Comparison of ENCODE assay signal across 21 cellular contexts in genomic region chr22:31603081-31603525, GRCh38. TPM values are rescaled to one million over a fixed set of nuclear protein-coding genes. Genes with fewer than 3 reads are reported as not detected.
A peak's percentile ranks its signal among the peaks of the same experiment; 100 is the strongest.
DNase-seq lines count a peak whose midpoint lies in the region; ATAC-seq and TF ChIP-seq lines count a peak whose summit lies in the region.
"Had no signal": no experiment of that assay in that cellular context is flagged by ENCODE, and none has a peak within 500 bp of the region (broad histone marks: within the 10 kb centered on the region; RNA-seq: fewer than 3 reads in every experiment).

No MANE protein-coding gene starts in this region.

- H3K14ac ChIP-seq in trophoblast cell (ENCODE audit: low read length), result peak overlapping the region; percentile 92

- no peaks in the 10 kb centered on the region for H3K9me2 ChIP-seq in PC-3 (replicated peaks; ENCODE audit: low read length)

- peak overlapping the region; percentile 63 for H2BK5ac ChIP-seq in trophoblast cell (ENCODE audit: low read depth, low read length, poor library complexity)

- H3K4me3 ChIP-seq in PC-3 (ENCODE audit: low read length) (no peak overlapping the region), esophagus muscularis mucosa (no peak overlapping the region), trophoblast cell (ENCODE audit: low read depth, low read length) (no peak overlapping the region), ovary (no peak overlapping the region)
- H3K4me3 ChIP-seq: gastrocnemius medialis, skin epidermis had no signal

- peak overlapping the region; percentile 45; the same call in 1 of the 2 replicates for H3K27ac ChIP-seq in PC-3 (ENCODE audit: low read length)
- H3K27ac ChIP-seq in esophagus muscularis mucosa (replicated peaks in 1 of 4), result peak overlapping the region; percentile 65 to 76 (median 72)
- H3K27ac ChIP-seq in trophoblast cell (ENCODE audit: low read depth, low read length), result peak overlapping the region; percentile 96
- no peak overlapping the region for H3K27ac ChIP-seq in ovary
- H3K27ac ChIP-seq: gastrocnemius medialis had no signal

- H3K4me2 ChIP-seq in PC-3 (ENCODE audit: low read length) (no peak overlapping the region), trophoblast cell (ENCODE audit: low read length) (no peak overlapping the region)

- H3K79me2 ChIP-seq in PC-3 (ENCODE audit: low read length), result no peaks in the 10 kb centered on the region
- peaks cover 3% of the 10 kb centered on the region for H3K79me2 ChIP-seq in trophoblast cell (ENCODE audit: control insufficient read depth, insufficient read depth, low read length, poor library complexity)

- H3K79me1 ChIP-seq in trophoblast cell (ENCODE audit: low read length), result peaks cover 24% of the 10 kb centered on the region

- no peak overlapping the region for H3K9ac ChIP-seq in PC-3 (ENCODE audit: low read length)
- no peak overlapping the region for H3K9ac ChIP-seq in trophoblast cell (ENCODE audit: low read length)

- H2AK5ac ChIP-seq in trophoblast cell (ENCODE audit: low read length), result peak overlapping the region; percentile 93

- peak overlapping the region; percentile 59 for H4K8ac ChIP-seq in trophoblast cell (ENCODE audit: low read depth, low read length)

- TF ChIP-seq EP300 in esophagus muscularis mucosa (IDR thresholded peaks at IDR 0.05) (no peak), ovary (IDR thresholded peaks at IDR 0.05) (no peak)

- peak; percentile 87 for DNase-seq in ACHN
- no peak for DNase-seq in PC-3
- no peak for DNase-seq in esophagus muscularis mucosa (ENCODE audit: extremely low spot score)
- no peak for DNase-seq in trophoblast cell
- DNase-seq in HEK293T (ENCODE audit: extremely low spot score), result no peak
- DNase-seq in C1 segment of cervical spinal cord (lab: John Stamatoyannopoulos, UW), result no peak
- no peak for DNase-seq in ovary
- DNase-seq: activated CD4-positive, alpha-beta T cell treated with anti-CD3 and anti-CD28 coated beads for 1 hour; activated naive CD8-positive, alpha-beta T cell treated with anti-CD3 and anti-CD28 coated beads, Interleukin-2, amount 50 U/mL, for 24 hours; activated T-cell treated with anti-CD3 and anti-CD28 coated beads for 4 hours; gastrocnemius medialis; GF-D8; midbrain; NCI-H1930; NCI-H774; nucleus accumbens; RPMI8226; stimulated activated naive CD4-positive, alpha-beta T cell; T-helper 2 cell had no signal

- no peak for TF ChIP-seq CTCF in PC-3 (conservative IDR thresholded peaks at IDR 0.05; ENCODE audit: low read depth, low read length)
- TF ChIP-seq CTCF in esophagus muscularis mucosa (IDR thresholded peaks at IDR 0.05), result no peak
- TF ChIP-seq CTCF in ovary (IDR thresholded peaks at IDR 0.05), result no peak

- POLR2A ChIA-PET in PC-3 (lab: Charles Lee; ENCODE audit: unreplicated experiment) (interaction anchor here (0.5 kb wide), 1 partner anchor 46 kb away, joined by 7 read pairs; no protein-coding TSS in a partner anchor), HEK293T (lab: Yijun Ruan, JAX) (no interaction called here)

- no peaks in the 10 kb centered on the region for H4K20me1 ChIP-seq in PC-3 (ENCODE audit: low read length)

- H3F3A ChIP-seq in PC-3 (ENCODE audit: low read length, unreplicated experiment), result no peaks in the 10 kb centered on the region

- H3K36me3 ChIP-seq in PC-3 (ENCODE audit: low read depth, low read length) (no peaks in the 10 kb centered on the region), esophagus muscularis mucosa (peaks cover 0 to 34% (median 13%) of the 10 kb centered on the region in 4 donors), trophoblast cell (ENCODE audit: control insufficient read depth in 1 of 2, insufficient read depth in 2 of 2, low read length in 2 of 2) (no peaks in the 10 kb centered on the region), ovary (no peaks in the 10 kb centered on the region)
- H3K36me3 ChIP-seq: gastrocnemius medialis had no signal

- peaks cover 14% of the 10 kb centered on the region for H3K4me1 ChIP-seq in PC-3 (ENCODE audit: insufficient read depth, low read length)
- H3K4me1 ChIP-seq in esophagus muscularis mucosa, result peaks cover 0 to 16% (median 13%) of the 10 kb centered on the region in 4 donors
- peaks cover 22 to 27% of the 10 kb centered on the region in 2 experiments for H3K4me1 ChIP-seq in trophoblast cell (ENCODE audit: control insufficient read depth in 1 of 2, insufficient read depth in 2 of 2, low read length in 2 of 2)
- peaks cover 2% of the 10 kb centered on the region for H3K4me1 ChIP-seq in ovary (ENCODE audit: insufficient read depth)
- H3K4me1 ChIP-seq: gastrocnemius medialis had no signal

- ATAC-seq in PC-3 (no peak), GM19467 (IDR thresholded peaks at IDR 0.05; ENCODE audit: unreplicated experiment) (no peak)
- ATAC-seq: activated naive CD8-positive, alpha-beta T cell treated with anti-CD3 and anti-CD28 coated beads, Interleukin-2, amount 50 U/mL, for 24 hours; gastrocnemius medialis had no signal

- no peak overlapping the region for H4K12ac ChIP-seq in trophoblast cell (ENCODE audit: low read depth, low read length)

- TF ChIP-seq POLR2A in esophagus muscularis mucosa (IDR thresholded peaks at IDR 0.05; ENCODE audit: low read depth), result no peak
- no peak for TF ChIP-seq POLR2A in ovary (IDR thresholded peaks at IDR 0.05)

- H3K18ac ChIP-seq in trophoblast cell (ENCODE audit: low read length), result peak overlapping the region; percentile 84

- H3K9me3 ChIP-seq in PC-3 (ENCODE audit: low read length) (no peaks in the 10 kb centered on the region), esophagus muscularis mucosa (no peaks in the 10 kb centered on the region), trophoblast cell (ENCODE audit: insufficient read depth, low read depth, low read length) (peaks cover 2% of the 10 kb centered on the region), ovary (no peaks in the 10 kb centered on the region)
- H3K9me3 ChIP-seq: gastrocnemius medialis had no signal

- peak overlapping the region; percentile 89 for H2BK120ac ChIP-seq in trophoblast cell (ENCODE audit: insufficient read depth, low read length, poor library complexity)

- CTCF ChIA-PET in PC-3 (lab: Charles Lee) (interaction anchor here (1.3 kb wide), 1 partner anchor 27 kb away, joined by 3 read pairs; no protein-coding TSS in a partner anchor), HEK293T (lab: Yijun Ruan, JAX) (interaction anchor here (0.6 kb wide), 1 partner anchor 220 kb away, joined by 4 read pairs; no protein-coding TSS in a partner anchor)

- 88% methylated on average over 10 of the region's 10 CpGs for WGBS in esophagus muscularis mucosa
- WGBS in trophoblast cell (ENCODE audit: extremely low coverage, insufficient coverage, insufficient read length), result no CpG with 5 or more reads among the region's 10 CpGs
- WGBS in ovary, 3 donors, result 84 to 91% (median 88%) methylated on average over 10 of the region's 10 CpGs

- intact Hi-C loops in PC-3 (cut with micrococcal nuclease), result no loop called here
- intact Hi-C loops in esophagus muscularis mucosa (cut with DNase I), result no loop called here
- intact Hi-C loops in ovary (cut with DNase I), result no loop called here

- H3K27me3 ChIP-seq in PC-3 (ENCODE audit: low read length) (no peaks in the 10 kb centered on the region), esophagus muscularis mucosa (no peaks in the 10 kb centered on the region), trophoblast cell (ENCODE audit: insufficient read depth, low read length) (no peaks in the 10 kb centered on the region), ovary (no peaks in the 10 kb centered on the region)
- H3K27me3 ChIP-seq: gastrocnemius medialis had no signal

- H3K4ac ChIP-seq in trophoblast cell (ENCODE audit: low read depth, low read length), result peak overlapping the region; percentile 22

- H2BK12ac ChIP-seq in trophoblast cell (ENCODE audit: low read length), result peak overlapping the region; percentile 97

- H3K23ac ChIP-seq in trophoblast cell (ENCODE audit: low read length), result no peak overlapping the region

- in situ Hi-C loops in ACHN (cut with HindIII; ENCODE audit: low pct_ligation_motif_present, low pct_unique_long_range_greater_than_20kb, low sequenced_read_pairs), result no loop called here

- TSS peak; percentile 29 for BruUV-seq in PC-3 (replicated peaks; lab: Mats Ljungman, UMichigan)

- peak overlapping the region; percentile 87 for H4K91ac ChIP-seq in trophoblast cell (ENCODE audit: low read depth, low read length)

- H2AFZ ChIP-seq in PC-3 (ENCODE audit: low read length), result no peak overlapping the region
- H2AFZ ChIP-seq in trophoblast cell (ENCODE audit: insufficient read depth, low read length, poor library complexity), result no peak overlapping the region

TF ChIP-seq in HEK293T, 16 proteins besides CTCF, POLR2A, EP300 and RAD21:
- no peak for TF ChIP-seq FOXK2 (IDR thresholded peaks at IDR 0.05)
- TF ChIP-seq CTBP1 (IDR thresholded peaks at IDR 0.05; ENCODE audit: borderline replicate concordance), result no peak
- TF ChIP-seq L3MBTL2 (conservative IDR thresholded peaks at IDR 0.05), result no peak
- no peak for TF ChIP-seq BHLHE40 (IDR thresholded peaks at IDR 0.05; ENCODE audit: borderline replicate concordance)
- no peak for TF ChIP-seq LEF1 (IDR thresholded peaks at IDR 0.05; ENCODE audit: borderline replicate concordance)
- no peak for TF ChIP-seq ARNT (IDR thresholded peaks at IDR 0.05)
- no peak for TF ChIP-seq HDGF (IDR thresholded peaks at IDR 0.05; ENCODE audit: borderline replicate concordance)
- TF ChIP-seq, protein P1, sequence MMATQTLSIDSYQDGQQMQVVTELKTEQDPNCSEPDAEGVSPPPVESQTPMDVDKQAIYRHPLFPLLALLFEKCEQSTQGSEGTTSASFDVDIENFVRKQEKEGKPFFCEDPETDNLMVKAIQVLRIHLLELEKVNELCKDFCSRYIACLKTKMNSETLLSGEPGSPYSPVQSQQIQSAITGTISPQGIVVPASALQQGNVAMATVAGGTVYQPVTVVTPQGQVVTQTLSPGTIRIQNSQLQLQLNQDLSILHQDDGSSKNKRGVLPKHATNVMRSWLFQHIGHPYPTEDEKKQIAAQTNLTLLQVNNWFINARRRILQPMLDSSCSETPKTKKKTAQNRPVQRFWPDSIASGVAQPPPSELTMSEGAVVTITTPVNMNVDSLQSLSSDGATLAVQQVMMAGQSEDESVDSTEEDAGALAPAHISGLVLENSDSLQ (IDR thresholded peaks at IDR 0.05), result no peak
- TF ChIP-seq SUZ12 (IDR thresholded peaks at IDR 0.05), result no peak

RNA-seq across cellular contexts. Expression of gene PISD, which starts 58.9 kb away (rescaled TPM):
- total RNA-seq in PC-3 (2014; rRNA removed) (36.0 and 50.5 TPM in 2 replicates), esophagus muscularis mucosa (10 to 100 TPM; 14.1 to 40.1 (median 26.2) TPM), ovary (10 to 100 TPM; 18.8 to 60.2 (median 34.1) TPM)
- 26.1 and 26.7 TPM in 2 replicates for polyA plus RNA-seq in trophoblast cell (2013)
- polyA plus RNA-seq in ovary, result 10 to 100 TPM; 12.0 to 19.4 TPM

Comparison
In these comparisons a context has a peak if more than half of its experiments do, and no peak if none do; other contexts are left out.
1. H3K27ac ChIP-seq: peak in PC-3 (single experiment), esophagus muscularis mucosa (4 of 4) and trophoblast cell (single experiment); none in ovary (0 of 2).